8 cellular contexts compared by ENCODE assay signal in the genomic region with DNA sequence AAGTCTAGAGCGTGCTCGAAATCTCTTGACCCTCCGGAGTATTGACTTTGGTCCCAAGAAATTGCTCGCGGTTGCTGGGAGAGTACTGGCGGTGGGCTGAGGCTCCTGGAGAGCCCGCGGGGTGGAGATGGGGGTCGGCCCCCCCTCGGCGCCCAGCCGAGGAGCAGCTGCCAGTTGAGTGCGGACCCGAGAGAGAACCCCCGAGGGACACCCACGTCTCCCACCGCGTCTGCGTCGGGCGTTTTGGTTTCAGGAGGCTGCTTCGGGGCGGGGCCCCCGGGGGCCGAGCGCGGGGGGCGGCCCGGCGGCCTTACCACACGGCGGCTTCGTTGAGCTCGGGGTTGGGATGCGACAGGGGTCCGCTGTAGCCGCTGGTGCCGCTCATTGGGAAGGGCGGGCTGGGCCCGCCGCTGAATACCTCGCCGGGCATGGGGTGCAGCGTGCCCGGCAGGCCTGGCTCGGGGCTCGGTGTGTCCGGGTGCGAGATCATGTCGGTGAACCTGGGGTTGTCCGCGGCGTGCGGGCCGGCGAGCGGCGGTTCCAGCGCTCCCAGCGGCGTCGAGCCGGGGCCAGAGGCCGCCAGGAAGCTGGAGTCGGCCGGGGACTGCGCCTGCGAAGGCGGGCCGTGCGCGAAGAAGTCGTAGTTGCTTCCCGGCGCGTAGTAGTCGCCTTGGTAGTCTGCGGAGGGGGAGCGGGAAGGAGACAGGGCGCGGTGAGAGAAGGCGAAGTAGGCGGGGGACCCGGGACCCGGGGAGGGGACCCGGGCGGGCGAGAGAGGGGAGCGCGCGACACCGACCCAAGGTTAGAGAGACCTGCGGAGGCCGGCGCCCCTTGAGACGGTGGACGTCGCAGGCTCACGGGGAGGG. TPM values are rescaled to one million over a fixed set of nuclear protein-coding genes. Genes with fewer than 3 reads are reported as not detected.
A peak's percentile ranks its signal among the peaks of the same experiment; 100 is the strongest.
DNase-seq lines count a peak whose midpoint lies in the region; ATAC-seq and TF ChIP-seq lines count a peak whose summit lies in the region.

No MANE protein-coding gene starts in this region.

- no peaks in the 10 kb centered on the region for H3K9me3 Mint-ChIP-seq in nephron progenitor cell

- H3K27ac Mint-ChIP-seq in nephron progenitor cell = no peak overlapping the region

- peak overlapping the region; percentile 74 for H3K4me3 Mint-ChIP-seq in nephron progenitor cell

- ATAC-seq in left cardiac atrium (peak; percentile 9 to 12), GM18502 (IDR thresholded peaks at IDR 0.05; ENCODE audit: poor library complexity, unreplicated experiment) (no peak)

- peaks cover 99% of the 10 kb centered on the region for H3K27me3 Mint-ChIP-seq in nephron progenitor cell (ENCODE audit: low read depth, poor library complexity)

- H3K4me1 Mint-ChIP-seq in nephron progenitor cell = peaks cover 28% of the 10 kb centered on the region

- intact Hi-C loops in left cardiac atrium (cut with DNase I) (loop anchor here in 1 of 2 donors (5.0 kb wide), 1 partner anchor 449 kb away; no protein-coding TSS in a partner anchor), cardiac septum (cut with DNase I) (loop anchor here (2.0 kb wide), 1 partner anchor 450 kb away; no protein-coding TSS in a partner anchor)

- TF ChIP-seq CTCF in nephron progenitor cell (IDR thresholded peaks at IDR 0.05) (no peak), GM10266 (IDR thresholded peaks at IDR 0.05; ENCODE audit: control insufficient read depth, insufficient read depth, low read depth, missing control alignments) (no peak)

- DNase-seq in left cardiac atrium = no peak
- DNase-seq in cardiac septum (ENCODE audit: low spot score) = no peak
- peak; percentile 73 for DNase-seq in ecto neural progenitor cell (ENCODE audit: low spot score)
- DNase-seq in nephron progenitor cell = peak; percentile 53
- DNase-seq in HCEC 1CT = no peak
- no peak for DNase-seq in RKO (ENCODE audit: low spot score)
- DNase-seq in GM10266 (ENCODE audit: extremely low spot score) = no peak

- no peaks in the 10 kb centered on the region for H3K36me3 Mint-ChIP-seq in nephron progenitor cell (ENCODE audit: low read depth)

RNA-seq across cellular contexts. Expression of a gene that starts 8.6 kb away (rescaled TPM):
- total RNA-seq in left cardiac atrium (not detected), cardiac septum (not detected)

RNA-seq across cellular contexts. Expression of a gene that starts 40.9 kb away (rescaled TPM):
- total RNA-seq in left cardiac atrium (1 to 10 TPM; 4.2 to 7.0 TPM), cardiac septum (11.5 TPM)

RNA-seq across cellular contexts. Expression of a gene that starts 59.4 kb away (rescaled TPM):
- total RNA-seq in left cardiac atrium (under 1 TPM; 0.24 to 0.31 TPM), cardiac septum (0.81 TPM)

Comparison
In these comparisons a context has a peak if more than half of its experiments do, and no peak if none do; other contexts are left out.
1. DNase-seq: peak in ecto neural progenitor cell (single experiment) and nephron progenitor cell (single experiment); none in left cardiac atrium (single experiment), cardiac septum (single experiment), HCEC 1CT (single experiment), RKO (single experiment) and GM10266 (single experiment).